ENCODE assay signal across 10 cellular contexts in genomic region chr3:66394261-66395249, GRCh38.
A peak's percentile ranks its signal among the peaks of the same experiment; 100 is the strongest.
DNase-seq lines count a peak whose midpoint lies in the region; ATAC-seq and TF ChIP-seq lines count a peak whose summit lies in the region.
"Had no signal": no experiment of that assay in that cellular context is flagged by ENCODE, and none has a peak within 500 bp of the region (broad histone marks: within the 10 kb centered on the region; RNA-seq: fewer than 3 reads in every experiment).

No MANE protein-coding gene starts in this region.

- in situ Hi-C loops in brain microvascular endothelial cell (cut with HindIII; ENCODE audit: low pct_ligation_motif_present, low sequenced_read_pairs) (no loop called here), mammary epithelial cell (cut with MboI; ENCODE audit: low sequenced_read_pairs in 2 of 2) (loop anchor here in 1 of 2 donors (25.0 kb wide), 1 partner anchor 107 kb away; no protein-coding TSS in a partner anchor)

- no peaks in the 10 kb centered on the region for H3K27me3 Mint-ChIP-seq in stimulated activated naive CD8-positive, alpha-beta T cell treated with anti-CD3 and anti-CD28 coated beads, Interleukin-15, Interleukin-2, amounts not matched to agents 100 ng/mL and 50 ng/mL, for 24 hours
- H3K27me3 Mint-ChIP-seq in naive B cell (no peaks in the 10 kb centered on the region), CD14-positive monocyte (ENCODE audit: low read depth in 3 of 3) (no peaks in the 10 kb centered on the region)

- H3K9me3 ChIP-seq in mammary epithelial cell (replicated peaks; ENCODE audit: insufficient read depth, low read length): no peaks in the 10 kb centered on the region

- DNase-seq in stimulated activated naive CD8-positive, alpha-beta T cell treated with anti-CD3 and anti-CD28 coated beads, Interleukin-15, Interleukin-2, amounts not matched to agents 100 U/mL and 50 U/mL, for 24 hours: no peak
- peak; percentile 94 for DNase-seq in brain microvascular endothelial cell
- no peak for DNase-seq in naive B cell
- DNase-seq in GF-D8 (lab: John Stamatoyannopoulos, UW): no peak
- DNase-seq in mammary epithelial cell: no peak
- DNase-seq in CD14-positive monocyte (ENCODE audit: low spot score): no peak
- DNase-seq: NCI-H1048 had no signal

- no peak overlapping the region for H3K4me3 ChIP-seq in brain microvascular endothelial cell (ENCODE audit: low read depth, low read length)
- H3K4me3 ChIP-seq in mammary epithelial cell (replicated peaks in 1 of 3; ENCODE audit: insufficient read depth in 1 of 3, low read depth in 2 of 3, low read length in 3 of 3): no peak overlapping the region

- 92% methylated on average over 15 of the region's 15 CpGs for WGBS in mammary epithelial cell (ENCODE audit: low coverage, missing lambda C conversion rate)

- H3K79me2 ChIP-seq in mammary epithelial cell (ENCODE audit: insufficient read depth, low read length): no peaks in the 10 kb centered on the region

- no peak overlapping the region for H3K9ac ChIP-seq in mammary epithelial cell (ENCODE audit: insufficient read depth, low read length)

- no peak for ATAC-seq in stimulated activated naive CD8-positive, alpha-beta T cell treated with anti-CD3 and anti-CD28 coated beads, Interleukin-15, Interleukin-2, amounts not matched to agents 100 U/mL and 50 U/mL, for 24 hours
- ATAC-seq in naive B cell (ENCODE audit: low read depth in 2 of 2) (no peak), GM21423 (IDR thresholded peaks at IDR 0.05; ENCODE audit: unreplicated experiment) (no peak)

- CTCF ChIA-PET in mammary epithelial cell (lab: Charles Lee; ENCODE audit: low non-redundant PET): no interaction called here

- H3K4me1 Mint-ChIP-seq in stimulated activated naive CD8-positive, alpha-beta T cell treated with anti-CD3 and anti-CD28 coated beads, Interleukin-15, Interleukin-2, amounts not matched to agents 100 ng/mL and 50 ng/mL, for 24 hours (ENCODE audit: low read depth): peaks cover 50% of the 10 kb centered on the region
- H3K4me1 Mint-ChIP-seq in naive B cell (peaks cover 46 to 57% (median 47%) of the 10 kb centered on the region in 3 donors), CD14-positive monocyte (peaks cover 9% of the 10 kb centered on the region)

- peaks cover 13% of the 10 kb centered on the region for H3K36me3 ChIP-seq in brain microvascular endothelial cell (replicated peaks)
- no peaks in the 10 kb centered on the region for H3K36me3 ChIP-seq in mammary epithelial cell (ENCODE audit: insufficient read depth, low read length)

- no TSS peak for BruUV-seq in mammary epithelial cell (replicated peaks; lab: Mats Ljungman, UMichigan)

- H4K20me1 ChIP-seq in mammary epithelial cell (ENCODE audit: insufficient read depth, low read length): no peaks in the 10 kb centered on the region

- H3K4me2 ChIP-seq in mammary epithelial cell (ENCODE audit: insufficient read depth, low read depth, low read length): no peak overlapping the region

- H3K4me3 Mint-ChIP-seq in stimulated activated naive CD8-positive, alpha-beta T cell treated with anti-CD3 and anti-CD28 coated beads, Interleukin-15, Interleukin-2, amounts not matched to agents 100 ng/mL and 50 ng/mL, for 24 hours: no peak overlapping the region
- peak overlapping the region; percentile 84 to 94 (median 92) for H3K4me3 Mint-ChIP-seq in naive B cell
- no peak overlapping the region for H3K4me3 Mint-ChIP-seq in CD14-positive monocyte

- H2AFZ ChIP-seq in mammary epithelial cell (ENCODE audit: low read depth, low read length): no peak overlapping the region

- intact Hi-C loops in mammary epithelial cell (cut with micrococcal nuclease): no loop called here
- intact Hi-C loops in CD14-positive monocyte (cut with micrococcal nuclease): no loop called here

- H3K27ac Mint-ChIP-seq in stimulated activated naive CD8-positive, alpha-beta T cell treated with anti-CD3 and anti-CD28 coated beads, Interleukin-15, Interleukin-2, amounts not matched to agents 100 ng/mL and 50 ng/mL, for 24 hours: peak overlapping the region; percentile 74
- H3K27ac Mint-ChIP-seq in naive B cell (peak overlapping the region; percentile 94 to 98 (median 97)), CD14-positive monocyte (no peak overlapping the region)

- peaks cover 47% of the 10 kb centered on the region for H3K36me3 Mint-ChIP-seq in stimulated activated naive CD8-positive, alpha-beta T cell treated with anti-CD3 and anti-CD28 coated beads, Interleukin-15, Interleukin-2, amounts not matched to agents 100 ng/mL and 50 ng/mL, for 24 hours (ENCODE audit: low read depth)
- no peaks in the 10 kb centered on the region for H3K36me3 Mint-ChIP-seq in naive B cell
- H3K36me3 Mint-ChIP-seq in CD14-positive monocyte: peaks cover 12 to 16% of the 10 kb centered on the region in 2 donors

- TF ChIP-seq CTCF in brain microvascular endothelial cell (IDR thresholded peaks at IDR 0.05; ENCODE audit: low read depth, low read length, missing control alignments): no peak
- no peak for TF ChIP-seq CTCF in mammary epithelial cell (conservative IDR thresholded peaks at IDR 0.05 in 1 of 2, IDR thresholded peaks at IDR 0.05 in 1 of 2; ENCODE audit: extremely low read depth in 1 of 2, insufficient read depth in 1 of 2, low read depth in 1 of 2, low read length in 2 of 2)
- no peak for TF ChIP-seq CTCF in CD14-positive monocyte (IDR thresholded peaks at IDR 0.05)

- dilution Hi-C loops in mammary epithelial cell (cut with HindIII; ENCODE audit: low sequenced_read_pairs): loop anchor here (5.0 kb wide), 1 partner anchor 82 kb away; no protein-coding TSS in a partner anchor

- no peaks in the 10 kb centered on the region for H3K4me1 ChIP-seq in mammary epithelial cell (ENCODE audit: insufficient read depth, low read length)

- H3K27me3 ChIP-seq in brain microvascular endothelial cell (replicated peaks) (no peaks in the 10 kb centered on the region), mammary epithelial cell (ENCODE audit: insufficient read depth, low read length) (no peaks in the 10 kb centered on the region)

- H3K27ac ChIP-seq in brain microvascular endothelial cell (peak overlapping the region; percentile 83), mammary epithelial cell (ENCODE audit: insufficient read depth, low read depth, low read length) (no peak overlapping the region)
- H3K27ac ChIP-seq: RWPE1 had no signal

- H3K9me3 Mint-ChIP-seq in stimulated activated naive CD8-positive, alpha-beta T cell treated with anti-CD3 and anti-CD28 coated beads, Interleukin-15, Interleukin-2, amounts not matched to agents 100 ng/mL and 50 ng/mL, for 24 hours: peaks cover 4% of the 10 kb centered on the region
- H3K9me3 Mint-ChIP-seq in naive B cell (no peaks in the 10 kb centered on the region), CD14-positive monocyte (peaks cover 0 to 2% (median 0%) of the 10 kb centered on the region in 7 donors)

Comparison
In these comparisons a context has a peak if more than half of its experiments do, and no peak if none do; other contexts are left out.
1. H3K27ac Mint-ChIP-seq: peak in stimulated activated naive CD8-positive, alpha-beta T cell treated with anti-CD3 and anti-CD28 coated beads, Interleukin-15, Interleukin-2, amounts not matched to agents 100 ng/mL and 50 ng/mL, for 24 hours (single experiment) and naive B cell (6 of 6); none in CD14-positive monocyte (0 of 7).
2. H3K4me3 Mint-ChIP-seq: peak in naive B cell (8 of 8); none in stimulated activated naive CD8-positive, alpha-beta T cell treated with anti-CD3 and anti-CD28 coated beads, Interleukin-15, Interleukin-2, amounts not matched to agents 100 ng/mL and 50 ng/mL, for 24 hours (single experiment) and CD14-positive monocyte (0 of 2).